ENCODE assay signal across 12 cellular contexts in the genomic region with DNA sequence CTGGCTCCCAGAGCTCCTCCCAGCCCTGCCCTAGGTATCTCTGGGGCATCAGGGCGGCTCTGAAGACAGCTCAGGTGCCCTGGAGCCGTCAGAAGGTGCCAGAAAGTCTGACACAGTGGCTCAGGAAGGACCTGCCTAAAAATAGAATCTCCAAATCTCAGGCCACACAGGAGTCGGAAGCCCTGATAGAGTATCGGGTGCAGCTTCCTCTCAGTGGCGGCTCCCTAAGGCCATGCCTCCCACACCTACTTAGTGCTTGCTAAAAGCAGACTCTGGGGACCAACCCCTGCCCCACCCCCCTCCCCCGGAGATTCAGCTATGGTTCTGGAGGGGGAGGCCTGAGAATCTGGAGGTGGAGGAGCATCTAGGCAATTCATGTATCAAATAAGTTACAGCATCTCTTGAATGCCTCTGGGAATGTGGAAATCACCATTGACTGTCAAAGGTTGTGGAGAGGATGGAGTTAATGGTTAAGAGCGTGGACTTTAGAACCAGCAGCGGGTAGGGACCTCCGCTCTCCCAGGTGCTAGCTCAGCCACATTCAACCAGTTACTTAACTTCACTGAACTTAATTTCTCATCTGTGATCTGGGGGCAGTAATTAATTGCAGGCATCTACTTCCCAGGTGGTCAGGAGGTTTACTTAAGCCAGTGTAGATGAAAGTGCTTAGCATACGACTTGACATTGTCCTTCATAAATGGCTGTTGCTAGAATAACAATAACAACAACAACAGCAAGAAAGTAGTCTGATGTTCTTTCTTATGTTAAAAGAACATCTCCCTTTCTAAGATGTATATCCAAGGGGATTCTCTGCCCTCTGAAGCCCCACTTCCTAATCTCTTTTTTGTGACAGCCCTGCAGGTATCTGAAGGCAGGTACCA. TPM values are rescaled to one million over a fixed set of nuclear protein-coding genes. Genes with fewer than 3 reads are reported as not detected.
DNase-seq lines count a peak whose midpoint lies in the region; ATAC-seq, FAIRE-seq and TF ChIP-seq lines count a peak whose summit lies in the region.
"Had no signal": no experiment of that assay in that cellular context is flagged by ENCODE, and none has a peak within 500 bp of the region (broad histone marks: within the 10 kb centered on the region; RNA-seq: fewer than 3 reads in every experiment).

No MANE protein-coding gene starts in this region.

- no peaks in the 10 kb centered on the region for H3K9me3 Mint-ChIP-seq in nephron progenitor cell

- peaks cover 88% of the 10 kb centered on the region for H3K27me3 Mint-ChIP-seq in nephron progenitor cell (ENCODE audit: low read depth, poor library complexity)

- H3K23me2 ChIP-seq in H1 (ENCODE audit: low read depth, low read length) = no peaks in the 10 kb centered on the region

- no peak overlapping the region for H3K27ac ChIP-seq in H1 (ENCODE audit: low read depth, low read length)
- H3K27ac ChIP-seq in kidney (ENCODE audit: low read depth in 2 of 2, low read length in 2 of 2) = no peak overlapping the region

- H3K36me3 ChIP-seq in H1 (ENCODE audit: control insufficient read depth in 2 of 4, insufficient read depth in 4 of 4, low read length in 3 of 4) (no peaks in the 10 kb centered on the region), kidney (ENCODE audit: control insufficient read depth in 1 of 2, insufficient read depth in 2 of 2, low read length in 2 of 2) (no peaks in the 10 kb centered on the region), MG63 (no peaks in the 10 kb centered on the region)

- WGBS in H1 (ENCODE audit: extremely low coverage in 1 of 2, insufficient coverage in 1 of 2, insufficient read length in 1 of 2, insufficient replicate concordance in 2 of 2, low coverage in 1 of 2, low lambda C conversion rate in 2 of 2, missing lambda C conversion rate in 1 of 2), 2 experiments = 7% methylated on average over 10 of the region's 10 CpGs; no CpG with 5 or more reads in 1 of the 2 experiments

- H3K27me3 ChIP-seq in H1 (replicated peaks in 1 of 4; ENCODE audit: control insufficient read depth in 3 of 4, extremely low read depth in 1 of 4, insufficient read depth in 3 of 4, low read length in 3 of 4) (peaks cover 69 to 99% (median 94%) of the 10 kb centered on the region in 4 experiments), MG63 (peaks cover 11% of the 10 kb centered on the region)

- H3K56ac ChIP-seq in H1 (replicated peaks; ENCODE audit: insufficient read length, low read depth, low read length) = no peak overlapping the region

- H2BK5ac ChIP-seq in H1 (ENCODE audit: low read depth, low read length) = no peak overlapping the region

- no peak overlapping the region for H4K5ac ChIP-seq in H1 (ENCODE audit: insufficient read length, low read depth, low read length)

- peak; percentile 47 to 51 for DNase-seq in H1 (ENCODE audit: low read depth in 1 of 2, low spot score in 2 of 2)
- no peak for DNase-seq in nephron progenitor cell
- no peak for DNase-seq in kidney
- no peak for DNase-seq in Kasumi-1 (lab: John Stamatoyannopoulos, UW)
- DNase-seq in MG63 = no peak
- DNase-seq: activated effector memory CD4-positive, alpha-beta T cell treated with anti-CD3 and anti-CD28 coated beads, Interleukin-2, amount 50 U/mL, for 16 hours; DMS79; KG1; NCI-H774; occipital lobe had no signal

- POLR2A ChIA-PET in H1 (lab: Charles Lee; ENCODE audit: partially characterized antibody) = interaction anchor here (0.6 to 2.4 kb wide), 4 partner anchors 16 to 43 kb away, joined by 3 to 8 read pairs (median 4); no protein-coding TSS in a partner anchor

- TF ChIP-seq RAD21 in H1 (IDR thresholded peaks at IDR 0.05 in 1 of 2, conservative IDR thresholded peaks at IDR 0.05 in 1 of 2; ENCODE audit: low read depth in 2 of 2, low read length in 2 of 2) = no peak

- TF ChIP-seq EP300 in H1 (IDR thresholded peaks at IDR 0.05; ENCODE audit: borderline replicate concordance in 1 of 2, low read depth in 2 of 2, low read length in 2 of 2) = peak in 1 of 2 experiments; percentile 87; a peak in 1 of 3 replicates

- H3K9ac ChIP-seq in H1 (replicated peaks in 1 of 4; ENCODE audit: extremely low read depth in 1 of 4, low read depth in 3 of 4, low read length in 3 of 4) = no peak overlapping the region
- H3K9ac ChIP-seq in kidney (ENCODE audit: low read length in 2 of 2) = no peak overlapping the region

- no peaks in the 10 kb centered on the region for H3K79me2 ChIP-seq in H1 (ENCODE audit: control insufficient read depth in 1 of 2, insufficient read depth in 2 of 2, low read length in 2 of 2)

- H2BK15ac ChIP-seq in H1 (ENCODE audit: low read length) = no peak overlapping the region

- H3K36me3 Mint-ChIP-seq in nephron progenitor cell (ENCODE audit: low read depth) = no peaks in the 10 kb centered on the region

- H2BK20ac ChIP-seq in H1 (ENCODE audit: low read length) = no peak overlapping the region

- no peak overlapping the region for H2BK12ac ChIP-seq in H1 (ENCODE audit: low read depth, low read length)

- no peak overlapping the region for H3K23ac ChIP-seq in H1 (ENCODE audit: insufficient read length)

- no peak overlapping the region for H3K14ac ChIP-seq in H1 (ENCODE audit: insufficient read length)

- H3K79me1 ChIP-seq in H1 (ENCODE audit: low read depth, low read length) = no peaks in the 10 kb centered on the region

- TF ChIP-seq POLR2A in H1 (IDR thresholded peaks at IDR 0.05; ENCODE audit: control extremely low read depth in 1 of 2, low read depth in 2 of 2, low read length in 2 of 2) = no peak

- no peak overlapping the region for H4K8ac ChIP-seq in H1 (ENCODE audit: extremely low read depth, insufficient read depth, low read length)

- no peak overlapping the region for H2AK5ac ChIP-seq in H1 (ENCODE audit: low read depth, low read length)

- H3K4me2 ChIP-seq in H1 (ENCODE audit: insufficient read depth in 1 of 2, low read depth in 2 of 2, low read length in 2 of 2) = peak overlapping the region; percentile 12 to 32; a peak in 3 of 4 replicates

- CTCF ChIA-PET in H1 (lab: Charles Lee; ENCODE audit: partially characterized antibody) = interaction anchor here (0.7 to 5.1 kb wide), 14 partner anchors 7 to 197 kb away, joined by 3 to 33 read pairs (median 4); no protein-coding TSS in a partner anchor

- no peak overlapping the region for H3K18ac ChIP-seq in H1 (ENCODE audit: extremely low read depth, low read length)

- peaks cover 0 to 21% (median 8%) of the 10 kb centered on the region in 4 experiments; a peak in 6 of 7 replicates for H3K4me1 ChIP-seq in H1 (replicated peaks in 1 of 4; ENCODE audit: control insufficient read depth in 3 of 4, insufficient read depth in 4 of 4, low read length in 3 of 4)
- H3K4me1 ChIP-seq in kidney (ENCODE audit: control insufficient read depth in 1 of 2, insufficient read depth in 1 of 2, low read depth in 1 of 2, low read length in 2 of 2) = peaks cover 3 to 8% of the 10 kb centered on the region in 2 donors

- H3K4me1 Mint-ChIP-seq in nephron progenitor cell = peaks cover 47% of the 10 kb centered on the region

- H4K20me1 ChIP-seq in H1 (replicated peaks in 1 of 2; ENCODE audit: control insufficient read depth in 1 of 2, insufficient read depth in 2 of 2, low read length in 2 of 2) = peaks cover 0 to 28% of the 10 kb centered on the region in 2 experiments

- H3K4ac ChIP-seq in H1 (replicated peaks; ENCODE audit: insufficient read length, low read depth, low read length) = no peak overlapping the region

- intact Hi-C loops in kidney (cut with DNase I) = no loop called here

- H2BK120ac ChIP-seq in H1 (replicated peaks; ENCODE audit: low read depth, low read length) = no peak overlapping the region

- peak; percentile 84 for FAIRE-seq in H1 (lab: Jason Lieb, UNC)
- no peak for FAIRE-seq in kidney (lab: Jason Lieb, UNC)

- TF ChIP-seq CTCF in H1 (IDR thresholded peaks at IDR 0.05; ENCODE audit: control extremely low read depth in 1 of 3, insufficient read depth in 1 of 3, low read depth in 1 of 3, low read length in 3 of 3) = no peak
- TF ChIP-seq CTCF in nephron progenitor cell (IDR thresholded peaks at IDR 0.05) = no peak
- no peak for TF ChIP-seq CTCF in kidney (IDR thresholded peaks at IDR 0.05; ENCODE audit: borderline replicate concordance, extremely low read depth, insufficient read depth)

- peak overlapping the region; percentile 64 for H3K4me3 Mint-ChIP-seq in nephron progenitor cell

- H3K9me3 ChIP-seq in H1 (ENCODE audit: insufficient read depth in 2 of 2, low read depth in 1 of 2, low read length in 1 of 2) = no peaks in the 10 kb centered on the region
- H3K9me3 ChIP-seq in kidney (ENCODE audit: control insufficient read depth in 1 of 2, low read length in 2 of 2) = no peaks in the 10 kb centered on the region
- no peaks in the 10 kb centered on the region for H3K9me3 ChIP-seq in MG63

- no peak overlapping the region for H3K27ac Mint-ChIP-seq in nephron progenitor cell

- H4K91ac ChIP-seq in H1 (replicated peaks; ENCODE audit: insufficient read length, low read length) = no peak overlapping the region

- H3K4me3 ChIP-seq in H1 (ENCODE audit: extremely low read depth in 1 of 4, insufficient read depth in 2 of 4, low read depth in 3 of 4, low read length in 4 of 4) = no peak overlapping the region
- no peak overlapping the region for H3K4me3 ChIP-seq in kidney (ENCODE audit: low read length in 2 of 2)
- H3K4me3 ChIP-seq in MG63 = no peak overlapping the region

- H2AFZ ChIP-seq in H1 (ENCODE audit: low read length) = no peak overlapping the region

- ATAC-seq in GM18870 (IDR thresholded peaks at IDR 0.05; ENCODE audit: unreplicated experiment) (peak; percentile 50), HG03103 (IDR thresholded peaks at IDR 0.05; ENCODE audit: low read depth, unreplicated experiment) (peak; percentile 45)

TF ChIP-seq in H1, 55 proteins besides CTCF, POLR2A, EP300 and RAD21 (continues in another document):
- TF ChIP-seq ASH2L (IDR thresholded peaks at IDR 0.05; ENCODE audit: low read length) = no peak
- no peak for TF ChIP-seq TAF7 (optimal IDR thresholded peaks at IDR 0.05; ENCODE audit: borderline replicate concordance, low read depth, low read length)
- peak; percentile 99 for TF ChIP-seq TCF12 (IDR thresholded peaks at IDR 0.05; ENCODE audit: low read depth, low read length)
- TF ChIP-seq, protein P1, sequence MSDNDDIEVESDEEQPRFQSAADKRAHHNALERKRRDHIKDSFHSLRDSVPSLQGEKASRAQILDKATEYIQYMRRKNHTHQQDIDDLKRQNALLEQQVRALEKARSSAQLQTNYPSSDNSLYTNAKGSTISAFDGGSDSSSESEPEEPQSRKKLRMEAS (IDR thresholded peaks at IDR 0.05) = no peak

RNA-seq across cellular contexts. Expression of a gene that starts 38.6 kb away (rescaled TPM):
- total RNA-seq in H1 (2021; fragmentation: NEBNext Ultra II Directional; extraction: Animal tissue kit (Norgen Biotek cat#: 25700)) = 8.8 and 10.3 TPM in 2 replicates
- polyA plus RNA-seq in H1 (2011; rRNA removed) = 3.9 and 5.7 TPM in 2 replicates
- polyA plus RNA-seq in H1 (2011; cell fraction: cytosol; rRNA removed) = 4.8 TPM
- 9.1 TPM for polyA plus RNA-seq in H1 (2011; cell fraction: nucleus; rRNA removed)
- 6.4 to 13.7 TPM (median 11.0 TPM) in 4 replicates for polyA plus RNA-seq in H1 (2012, experiment 1 of 2)
- 1.5 TPM for polyA plus RNA-seq in H1 (2012, experiment 2 of 2)
- 9.0 TPM for polyA plus RNA-seq in H1 (2013, experiment 1 of 2)
- polyA plus RNA-seq in H1 (2013, experiment 2 of 2) = 8.6 TPM
- polyA minus RNA-seq in H1 (2011; rRNA and poly(A)+ RNA removed) = 8.1 and 8.2 TPM in 2 replicates
- polyA minus RNA-seq in H1 (2011; cell fraction: cytosol; rRNA and poly(A)+ RNA removed) = 8.2 TPM
- polyA minus RNA-seq in H1 (2011; cell fraction: nucleus; rRNA and poly(A)+ RNA removed) = 14.6 TPM
- 29.0 TPM for total RNA-seq in kidney
- 27.6 TPM for polyA plus RNA-seq in kidney (ENCODE audit: insufficient read depth, low read depth, low replicate concordance)
- 13.0 and 15.7 TPM in 2 replicates for total RNA-seq in MG63 (2014; rRNA removed; shearing (Covaris generic); ENCODE audit: low replicate concordance)

Comparison
In these comparisons a context has a peak if more than half of its experiments do, and no peak if none do; other contexts are left out.
1. DNase-seq: peak in H1 (2 of 2); none in nephron progenitor cell (single experiment), kidney (single experiment), Kasumi-1 (0 of 2) and MG63 (single experiment).